In genomic region chr11:116976941-116977570, GRCh38 we compare ENCODE assay signal across 21 cellular contexts.
DNase-seq lines count a peak whose midpoint lies in the region; ATAC-seq and TF ChIP-seq lines count a peak whose summit lies in the region.
"Had no signal": no experiment of that assay in that cellular context is flagged by ENCODE, and none has a peak within 500 bp of the region (broad histone marks: within the 10 kb centered on the region; RNA-seq: fewer than 3 reads in every experiment).

No MANE protein-coding gene starts in this region.

- peak; percentile 15 for DNase-seq in NCI-H2171 treated with DMSO at 0.1 percent for 48 hours (lab: John Stamatoyannopoulos, UW)
- DNase-seq in NCI-H2171 (lab: John Stamatoyannopoulos, UW) = no peak
- no peak for DNase-seq in dorsolateral prefrontal cortex
- peak; percentile 42 for DNase-seq in medulla oblongata (ENCODE audit: extremely low spot score)
- DNase-seq in NCI-H1092 (lab: John Stamatoyannopoulos, UW) = no peak
- no peak for DNase-seq in COR-L47 (lab: John Stamatoyannopoulos, UW)
- DNase-seq: activated CD8-positive, alpha-beta memory T cell treated with anti-CD3 and anti-CD28 coated beads, Interleukin-2, amount 50 U/mL, for 4 hours; activated gamma-delta T cell treated with Interleukin-2 at 50 U/mL for 16 hours; C1 segment of cervical spinal cord; NCI-H1092 treated with DMSO at 0.1 percent for 48 hours; NCI-H748 treated with DMSO at 0.1 percent for 48 hours; ovary; Peyer's patch; SK-N-SH; transverse colon had no signal

- H3K27me3 ChIP-seq in dorsolateral prefrontal cortex = no peaks in the 10 kb centered on the region
- H3K27me3 ChIP-seq: esophagus muscularis mucosa, ovary, Peyer's patch, transverse colon had no signal

- TF ChIP-seq CTCF in dorsolateral prefrontal cortex (IDR thresholded peaks at IDR 0.05 in 54 of 56, conservative IDR thresholded peaks at IDR 0.05 in 2 of 56; ENCODE audit: low read depth in 1 of 56, partially characterized antibody in 56 of 56) = no peak

- intact Hi-C loops in dorsolateral prefrontal cortex (cut with DNase I) = no loop called here

- H3K27ac ChIP-seq in dorsolateral prefrontal cortex = peak overlapping the region in 54 of 59 donors; percentile 29 to 96 (median 70)
- H3K27ac ChIP-seq in temporal lobe (ENCODE audit: low read depth, low read length) = peak overlapping the region; percentile 58
- H3K27ac ChIP-seq: 22Rv1, esophagus muscularis mucosa, KMS-11, ovary, Peyer's patch, transverse colon had no signal

- H3K4me3 ChIP-seq in dorsolateral prefrontal cortex = peak overlapping the region in 1 of 59 donors; percentile 13
- H3K4me3 ChIP-seq: esophagus muscularis mucosa, ovary, Peyer's patch, skin epidermis, transverse colon had no signal

- ATAC-seq in GM18868 (IDR thresholded peaks at IDR 0.05; ENCODE audit: unreplicated experiment) = no peak

Comparison
In these comparisons a context has a peak if more than half of its experiments do, and no peak if none do; other contexts are left out.
1. DNase-seq: peak in NCI-H2171 treated with DMSO at 0.1 percent for 48 hours (single experiment) and medulla oblongata (single experiment); none in NCI-H2171 (single experiment), dorsolateral prefrontal cortex (0 of 10), NCI-H1092 (single experiment) and COR-L47 (single experiment).